8 cellular contexts compared by ENCODE assay signal in genomic region chr3:50365080-50365841, GRCh38. TPM values are rescaled to one million over a fixed set of nuclear protein-coding genes. Genes with fewer than 3 reads are reported as not detected.
DNase-seq lines count a peak whose midpoint lies in the region; ATAC-seq, FAIRE-seq and TF ChIP-seq lines count a peak whose summit lies in the region.

No MANE protein-coding gene starts in this region.

- peak; percentile 87 for ATAC-seq in GM21786 (IDR thresholded peaks at IDR 0.05; ENCODE audit: unreplicated experiment)
- peak; percentile 97 for ATAC-seq in activated B cell treated with CpG ODN at 0.5 μM for 24 hours (ENCODE audit: low read depth)

- peak overlapping the region; percentile 69 for H3K4me3 ChIP-seq in LNCaP clone FGC (ENCODE audit: low read depth, low read length)
- H3K4me3 ChIP-seq in bronchial epithelial cell (ENCODE audit: low read depth, low read length) = peak overlapping the region; percentile 69
- H3K4me3 ChIP-seq in kidney (ENCODE audit: low read length in 2 of 2) = peak overlapping the region; percentile 70 to 72

- TF ChIP-seq CTCF in LNCaP clone FGC (IDR thresholded peaks at IDR 0.05; ENCODE audit: control insufficient read depth, extremely low read depth, insufficient read depth) (no peak), activated B cell treated with CpG ODN at 0.5 μM for 24 hours (IDR thresholded peaks at IDR 0.05) (no peak), bronchial epithelial cell (IDR thresholded peaks at IDR 0.05; ENCODE audit: insufficient read depth, low read length, severe bottlenecking) (peak; percentile 19), kidney (IDR thresholded peaks at IDR 0.05; ENCODE audit: borderline replicate concordance, extremely low read depth, insufficient read depth) (no peak)

- no peaks in the 10 kb centered on the region for H3K9me3 ChIP-seq in kidney (ENCODE audit: control insufficient read depth in 1 of 2, low read length in 2 of 2)

- POLR2A ChIA-PET in activated B cell treated with CpG ODN at 0.5 μM for 24 hours (lab: Charles Lee) = interaction anchor here (1.0 to 2.1 kb wide), 9 partner anchors 9 to 251 kb away, joined by 3 to 21 read pairs (median 5); partner anchors contain the start of genes C3orf18, CYB561D2, NPRL2 and RASSF1

- H3K9ac ChIP-seq in kidney (ENCODE audit: low read length in 2 of 2) = peak overlapping the region; percentile 59 to 69

- H3K4me3 Mint-ChIP-seq in activated B cell treated with CpG ODN at 0.5 μM for 24 hours = peak overlapping the region; percentile 85

- CTCF ChIA-PET in activated B cell treated with CpG ODN at 0.5 μM for 24 hours (lab: Charles Lee) = interaction anchor here (1.2 kb wide), 1 partner anchor 177 kb away, joined by 4 read pairs; no protein-coding TSS in a partner anchor

- FAIRE-seq in bronchial epithelial cell (lab: Jason Lieb, UNC) (no peak), kidney (lab: Jason Lieb, UNC) (no peak)

- H3K27ac Mint-ChIP-seq in activated B cell treated with CpG ODN at 0.5 μM for 24 hours = peak overlapping the region; percentile 83

- H3K36me3 ChIP-seq in bronchial epithelial cell (ENCODE audit: control insufficient read depth, insufficient read depth, low read length) (no peaks in the 10 kb centered on the region), kidney (ENCODE audit: control insufficient read depth in 1 of 2, insufficient read depth in 2 of 2, low read length in 2 of 2) (no peaks in the 10 kb centered on the region)

- peaks cover 0 to 17% of the 10 kb centered on the region in 2 donors for H3K4me1 ChIP-seq in kidney (ENCODE audit: control insufficient read depth in 1 of 2, insufficient read depth in 1 of 2, low read depth in 1 of 2, low read length in 2 of 2)

- no peaks in the 10 kb centered on the region for H3K9me3 Mint-ChIP-seq in activated B cell treated with CpG ODN at 0.5 μM for 24 hours

- DNase-seq in EL = peak; percentile 61
- peak; percentile 67 for DNase-seq in LNCaP clone FGC (ENCODE audit: low read depth)
- peak; percentile 85 for DNase-seq in activated B cell treated with CpG ODN at 0.5 μM for 24 hours
- DNase-seq in bronchial epithelial cell (ENCODE audit: low read depth) = peak; percentile 88
- peak; percentile 96 for DNase-seq in kidney
- peak; percentile 90 to 93 for DNase-seq in stimulated activated CD4-positive, alpha-beta T cell treated with anti-CD3 and anti-CD28 coated beads, Interleukin-1b, Interleukin-23, amount 100 ng/mL, for 1 hour (ENCODE audit: low read depth in 2 of 2)
- no peak for DNase-seq in DMS 273 (lab: John Stamatoyannopoulos, UW; ENCODE audit: unreplicated experiment)

- no peaks in the 10 kb centered on the region for H3K36me3 Mint-ChIP-seq in activated B cell treated with CpG ODN at 0.5 μM for 24 hours (ENCODE audit: low read depth)

- H3K27me3 ChIP-seq in bronchial epithelial cell (ENCODE audit: control insufficient read depth, insufficient read depth, low read length) = peaks cover 2% of the 10 kb centered on the region

- intact Hi-C loops in activated B cell treated with CpG ODN at 0.5 μM for 24 hours (cut with micrococcal nuclease) = loop anchor here (1.0 kb wide), 3 partner anchors 15 to 251 kb away; partner anchors contain the start of genes CYB561D2 and NPRL2
- intact Hi-C loops in kidney (cut with DNase I) = no loop called here

- H3K27ac ChIP-seq in kidney (ENCODE audit: low read depth in 2 of 2, low read length in 2 of 2) = peak overlapping the region in 1 of 2 donors; percentile 32

- peaks cover 19% of the 10 kb centered on the region for H3K4me1 Mint-ChIP-seq in activated B cell treated with CpG ODN at 0.5 μM for 24 hours

- H3K27me3 Mint-ChIP-seq in activated B cell treated with CpG ODN at 0.5 μM for 24 hours = peaks cover 2% of the 10 kb centered on the region

RNA-seq across cellular contexts. Expression of gene TMEM115, which starts 5.9 kb away (rescaled TPM):
- total RNA-seq in activated B cell treated with CpG ODN at 0.5 μM for 24 hours = 18.7 and 19.6 TPM in 2 replicates
- total RNA-seq in bronchial epithelial cell = 19.7 and 22.8 TPM in 2 replicates
- total RNA-seq in kidney = 40.1 TPM
- 54.0 TPM for polyA plus RNA-seq in kidney (ENCODE audit: insufficient read depth, low read depth, low replicate concordance)

RNA-seq across cellular contexts. Expression of gene CYB561D2, which starts 14.6 kb away (rescaled TPM):
- total RNA-seq in activated B cell treated with CpG ODN at 0.5 μM for 24 hours = 22.9 and 26.0 TPM in 2 replicates
- 18.9 and 22.1 TPM in 2 replicates for total RNA-seq in bronchial epithelial cell
- 28.5 TPM for total RNA-seq in kidney
- 38.8 TPM for polyA plus RNA-seq in kidney (ENCODE audit: insufficient read depth, low read depth, low replicate concordance)

RNA-seq across cellular contexts. Expression of gene NPRL2, which starts 14.7 kb away (rescaled TPM):
- total RNA-seq in activated B cell treated with CpG ODN at 0.5 μM for 24 hours (23.6 and 26.4 TPM in 2 replicates), bronchial epithelial cell (11.0 and 17.1 TPM in 2 replicates), kidney (23.5 TPM)
- polyA plus RNA-seq in kidney (ENCODE audit: insufficient read depth, low read depth, low replicate concordance) = 39.8 TPM

RNA-seq across cellular contexts. Expression of gene ZMYND10, which starts 19.7 kb away (rescaled TPM):
- total RNA-seq in activated B cell treated with CpG ODN at 0.5 μM for 24 hours (0.61 and 0.64 TPM in 2 replicates), bronchial epithelial cell (0.13 and 0.53 TPM in 2 replicates), kidney (14.2 TPM)
- 10.0 TPM for polyA plus RNA-seq in kidney (ENCODE audit: insufficient read depth, low read depth, low replicate concordance)

RNA-seq across cellular contexts. Expression of gene RASSF1, which starts 24.6 kb away (rescaled TPM):
- total RNA-seq in activated B cell treated with CpG ODN at 0.5 μM for 24 hours (34.0 and 38.0 TPM in 2 replicates), bronchial epithelial cell (15.5 and 25.5 TPM in 2 replicates), kidney (28.9 TPM)
- 19.1 TPM for polyA plus RNA-seq in kidney (ENCODE audit: insufficient read depth, low read depth, low replicate concordance)
